13 cellular contexts compared by ENCODE assay signal in genomic region chr17:36221701-36222100, GRCh38. TPM values are rescaled to one million over a fixed set of nuclear protein-coding genes. Genes with fewer than 3 reads are reported as not detected.
DNase-seq lines count a peak whose midpoint lies in the region; ATAC-seq and TF ChIP-seq lines count a peak whose summit lies in the region.
"Not testable (repeated sequence)": the region's sequence is repeated elsewhere in the genome, so short reads cannot be mapped to it uniquely, and the experiment has no call there.
"Had no signal": no experiment of that assay in that cellular context is flagged by ENCODE, and none has a peak within 500 bp of the region (broad histone marks: within the 10 kb centered on the region; RNA-seq: fewer than 3 reads in every experiment).

No MANE protein-coding gene starts in this region.

- intact Hi-C loops in activated CD4-positive, alpha-beta T cell treated with anti-CD3 and anti-CD28 coated beads, Interleukin-2, amount 10 ng/mL, durations not matched to agents 24 days and 14 days (cut with micrococcal nuclease), result not testable (repeated sequence)

- not testable (repeated sequence) for H3K4me3 ChIP-seq in GM23338; Karpas-422 (ENCODE audit: low read length); endodermal cell (ENCODE audit: low read length); neural progenitor cell

- H3K27ac ChIP-seq in GM23338 (ENCODE audit: low read depth); Karpas-422 (ENCODE audit: low read length); endodermal cell (ENCODE audit: low read depth, low read length); neural progenitor cell: not testable (repeated sequence)

- peaks cover 13% of the 10 kb centered on the region; the same call in 1 of the 2 replicates for H3K9me2 ChIP-seq in GM23338 (ENCODE audit: insufficient read depth)
- not testable (repeated sequence) for H3K9me2 ChIP-seq in Karpas-422 (replicated peaks; ENCODE audit: insufficient read depth, low read length)

- H3K79me2 ChIP-seq in GM23338 (replicated peaks; ENCODE audit: insufficient read depth); Karpas-422 (ENCODE audit: low read length); neural progenitor cell (ENCODE audit: low read depth): not testable (repeated sequence)

- H3K9ac ChIP-seq in Karpas-422 (ENCODE audit: low read length); endodermal cell (ENCODE audit: extremely low read depth, low read length, poor library complexity, severe bottlenecking); neural progenitor cell: not testable (repeated sequence)

- H3K4me2 ChIP-seq in GM23338, neural progenitor cell: not testable (repeated sequence)
- peak overlapping the region; percentile 24 for H3K4me2 ChIP-seq in Karpas-422 (ENCODE audit: low read depth, low read length, poor library complexity, severe bottlenecking)

- not testable (repeated sequence) for H3K4me3 Mint-ChIP-seq in GM23338; activated CD4-positive, alpha-beta T cell treated with anti-CD3 and anti-CD28 coated beads, Interleukin-2, amount 10 ng/mL, durations not matched to agents 24 days and 14 days; endodermal cell; neural progenitor cell

- H3K27me3 ChIP-seq in GM23338 (ENCODE audit: insufficient read depth); Karpas-422 (ENCODE audit: low read length); endodermal cell (ENCODE audit: control insufficient read depth, insufficient read depth, low read length, poor library complexity, severe bottlenecking); neural progenitor cell: not testable (repeated sequence)

- H2AFZ ChIP-seq in GM23338; Karpas-422 (ENCODE audit: low read length); neural progenitor cell (replicated peaks): not testable (repeated sequence)

- not testable (repeated sequence) for DNase-seq in GM23338 (ENCODE audit: low spot score); Karpas-422; neural progenitor cell (ENCODE audit: low spot score)
- DNase-seq in NAMALWA (ENCODE audit: low spot score), result peak; percentile 16
- DNase-seq in activated CD4-positive, alpha-beta T cell treated with anti-CD3 and anti-CD28 coated beads, Interleukin-2, amount 10 ng/mL, durations not matched to agents 24 days and 14 days, result peak; percentile 37
- peak; percentile 40 for DNase-seq in endodermal cell
- DNase-seq in islet precursor cell, result peak; percentile 44
- DNase-seq in stimulated activated CD8-positive, alpha-beta memory T cell treated with anti-CD3 and anti-CD28 coated beads, Interleukin-4, amount 100 ng/mL, for 48 hours, result peak; percentile 15

- TF ChIP-seq CTCF in GM23338 (conservative IDR thresholded peaks at IDR 0.05; ENCODE audit: low read depth in 2 of 2) (peak; percentile 6 to 17; a peak in 1 of 4 replicates), endodermal cell (conservative IDR thresholded peaks at IDR 0.05) (peak; percentile 60), neural progenitor cell (IDR thresholded peaks at IDR 0.05) (peak; percentile 7)

- H3K36me3 Mint-ChIP-seq in GM23338 (ENCODE audit: low read depth); activated CD4-positive, alpha-beta T cell treated with anti-CD3 and anti-CD28 coated beads, Interleukin-2, amount 10 ng/mL, durations not matched to agents 24 days and 14 days (ENCODE audit: low read depth); endodermal cell (ENCODE audit: low read depth); neural progenitor cell: not testable (repeated sequence)

- not testable (repeated sequence) for H3K4me1 ChIP-seq in GM23338 (ENCODE audit: insufficient read depth); endodermal cell (ENCODE audit: control insufficient read depth, insufficient read depth, low read length); neural progenitor cell
- peaks cover 20% of the 10 kb centered on the region for H3K4me1 ChIP-seq in Karpas-422 (ENCODE audit: low read length)

- not testable (repeated sequence) for H4K20me1 ChIP-seq in GM23338 (replicated peaks; ENCODE audit: insufficient read depth); Karpas-422 (ENCODE audit: insufficient read depth, low read depth, low read length); neural progenitor cell (ENCODE audit: low read depth)

- not testable (repeated sequence) for H3K27me3 Mint-ChIP-seq in GM23338 (ENCODE audit: insufficient read depth, low read depth, poor library complexity); activated CD4-positive, alpha-beta T cell treated with anti-CD3 and anti-CD28 coated beads, Interleukin-2, amount 10 ng/mL, durations not matched to agents 24 days and 14 days; endodermal cell (ENCODE audit: insufficient read depth); neural progenitor cell (ENCODE audit: insufficient read depth, low read depth)

- H3K27ac Mint-ChIP-seq in GM23338; activated CD4-positive, alpha-beta T cell treated with anti-CD3 and anti-CD28 coated beads, Interleukin-2, amount 10 ng/mL, durations not matched to agents 24 days and 14 days; endodermal cell; neural progenitor cell: not testable (repeated sequence)

- H3F3A ChIP-seq in GM23338 (replicated peaks; ENCODE audit: low read depth); neural progenitor cell (ENCODE audit: low read depth): not testable (repeated sequence)

- WGBS in endodermal cell (ENCODE audit: insufficient coverage in 1 of 2, insufficient read length in 1 of 2), 2 experiments, result 85 to 88% methylated on average over 3 to 4 of the region's 4 CpGs

- not testable (repeated sequence) for ATAC-seq in GM23338

- H3K9me3 Mint-ChIP-seq in GM23338 (peaks cover 19% of the 10 kb centered on the region), endodermal cell (peaks cover 21% of the 10 kb centered on the region), neural progenitor cell (peaks cover 20% of the 10 kb centered on the region)
- not testable (repeated sequence) for H3K9me3 Mint-ChIP-seq in activated CD4-positive, alpha-beta T cell treated with anti-CD3 and anti-CD28 coated beads, Interleukin-2, amount 10 ng/mL, durations not matched to agents 24 days and 14 days

- not testable (repeated sequence) for H3K4me1 Mint-ChIP-seq in GM23338; activated CD4-positive, alpha-beta T cell treated with anti-CD3 and anti-CD28 coated beads, Interleukin-2, amount 10 ng/mL, durations not matched to agents 24 days and 14 days; endodermal cell; neural progenitor cell

- not testable (repeated sequence) for H3K9me3 ChIP-seq in Karpas-422 (ENCODE audit: low read length); endodermal cell (ENCODE audit: control insufficient read depth, low read length); neural progenitor cell (ENCODE audit: low read depth)

- not testable (repeated sequence) for H3K36me3 ChIP-seq in GM23338 (ENCODE audit: insufficient read depth); Karpas-422 (ENCODE audit: insufficient read depth, low read length); endodermal cell (ENCODE audit: control insufficient read depth, insufficient read depth, low read length); neural progenitor cell

RNA-seq across cellular contexts. Expression of gene CCL4L2, which starts 10.8 kb away (rescaled TPM):
- not detected in 2 replicates for total RNA-seq in GM23338 (2014; rRNA removed; shearing (Covaris generic))
- not detected in 2 replicates for polyA plus RNA-seq in GM23338 (2016; fragmentation: Nextera tagmentation; extraction: Ambion mirVana)
- total RNA-seq in Karpas-422 (2014; rRNA removed; shearing (Covaris generic); ENCODE audit: low replicate concordance), result 14.9 and 26.9 TPM in 2 replicates
- 11.5 and 11.9 TPM in 2 replicates for total RNA-seq in activated CD4-positive, alpha-beta T cell treated with anti-CD3 and anti-CD28 coated beads, Interleukin-2, amount 10 ng/mL, durations not matched to agents 24 days and 14 days
- not detected for total RNA-seq in endodermal cell
- not detected for polyA plus RNA-seq in endodermal cell (2013, experiment 1 of 2)
- not detected for polyA plus RNA-seq in endodermal cell (2013, experiment 2 of 2)
- total RNA-seq in neural progenitor cell (ENCODE audit: low replicate concordance), result not detected in 2 replicates
- total RNA-seq: A172, Caco-2, Calu3 had no signal
- polyA plus RNA-seq: A549, BJ had no signal

RNA-seq across cellular contexts. Expression of gene CCL3L1, which starts 25.1 kb away (rescaled TPM):
- total RNA-seq in GM23338 (2014; rRNA removed; shearing (Covaris generic)), result not detected in 2 replicates
- 0.59 and 0.70 TPM in 2 replicates for polyA plus RNA-seq in GM23338 (2016; fragmentation: Nextera tagmentation; extraction: Ambion mirVana)
- total RNA-seq in Karpas-422 (2014; rRNA removed; shearing (Covaris generic); ENCODE audit: low replicate concordance), result 1.9 and 6.4 TPM in 2 replicates
- total RNA-seq in activated CD4-positive, alpha-beta T cell treated with anti-CD3 and anti-CD28 coated beads, Interleukin-2, amount 10 ng/mL, durations not matched to agents 24 days and 14 days, result 4.4 and 4.5 TPM in 2 replicates
- total RNA-seq in endodermal cell (1 to 10 TPM in 1 of 2 donors, under 1 TPM in 1; 0.35 to 2.0 TPM), neural progenitor cell (ENCODE audit: low replicate concordance) (1.2 and 2.9 TPM in 2 replicates)
- polyA plus RNA-seq in endodermal cell (2013, experiment 1 of 2), result not detected
- polyA plus RNA-seq in endodermal cell (2013, experiment 2 of 2), result not detected
- total RNA-seq: A172, Caco-2, Calu3 had no signal
- polyA plus RNA-seq: A549, BJ had no signal

RNA-seq across cellular contexts. Expression of gene TBC1D3I, which starts 42.7 kb away (rescaled TPM):
- 0.62 TPM in 1 of 2 replicates, not detected in the other for total RNA-seq in GM23338 (2014; rRNA removed; shearing (Covaris generic))
- polyA plus RNA-seq in GM23338 (2016; fragmentation: Nextera tagmentation; extraction: Ambion mirVana), result 0.11 TPM in 1 of 2 replicates, not detected in the other
- not detected in 2 replicates for total RNA-seq in Karpas-422 (2014; rRNA removed; shearing (Covaris generic); ENCODE audit: low replicate concordance)
- total RNA-seq in activated CD4-positive, alpha-beta T cell treated with anti-CD3 and anti-CD28 coated beads, Interleukin-2, amount 10 ng/mL, durations not matched to agents 24 days and 14 days, result 0.65 and 1.9 TPM in 2 replicates
- under 1 TPM in 1 of 2 donors, not detected in 1; 0.75 TPM for total RNA-seq in endodermal cell
- 0.25 TPM for polyA plus RNA-seq in endodermal cell (2013, experiment 1 of 2)
- polyA plus RNA-seq in endodermal cell (2013, experiment 2 of 2), result 0.54 TPM
- 0.22 TPM in 1 of 2 replicates, not detected in the other for total RNA-seq in neural progenitor cell (ENCODE audit: low replicate concordance)
- polyA plus RNA-seq: BJ had no signal

RNA-seq across cellular contexts. Expression of gene TBC1D3B, which starts 45.3 kb away (rescaled TPM):
- 0.54 and 1.3 TPM in 2 replicates for total RNA-seq in GM23338 (2014; rRNA removed; shearing (Covaris generic))
- polyA plus RNA-seq in GM23338 (2016; fragmentation: Nextera tagmentation; extraction: Ambion mirVana), result 0.80 and 0.95 TPM in 2 replicates
- 0.63 and 3.6 TPM in 2 replicates for total RNA-seq in Karpas-422 (2014; rRNA removed; shearing (Covaris generic); ENCODE audit: low replicate concordance)
- 8.9 and 9.8 TPM in 2 replicates for total RNA-seq in activated CD4-positive, alpha-beta T cell treated with anti-CD3 and anti-CD28 coated beads, Interleukin-2, amount 10 ng/mL, durations not matched to agents 24 days and 14 days
- total RNA-seq in endodermal cell (10 to 100 TPM; 13.1 to 18.4 TPM), neural progenitor cell (ENCODE audit: low replicate concordance) (3.3 TPM in 1 of 2 replicates, not detected in the other)
- 2.9 TPM for polyA plus RNA-seq in endodermal cell (2013, experiment 1 of 2)
- polyA plus RNA-seq in endodermal cell (2013, experiment 2 of 2), result 4.7 TPM

Comparison
In these comparisons a context has a peak if more than half of its experiments do, and no peak if none do; other contexts are left out.
1. CTCF ChIP-seq: peak in every context shown above with its lines; median percentile 60 in endodermal cell; 12 in GM23338; 7 in neural progenitor cell.
2. RNA of gene CCL4L2, which starts 10.8 kb away (total RNA-seq): 14.9 to 26.9 TPM in Karpas-422 and 11.5 to 11.9 TPM in activated CD4-positive, alpha-beta T cell treated with anti-CD3 and anti-CD28 coated beads, Interleukin-2, amount 10 ng/mL, durations not matched to agents 24 days and 14 days; not detected in GM23338, not detected in endodermal cell and not detected in neural progenitor cell; every median in the first group is over 10 times any median in the second.